In the genomic region with DNA sequence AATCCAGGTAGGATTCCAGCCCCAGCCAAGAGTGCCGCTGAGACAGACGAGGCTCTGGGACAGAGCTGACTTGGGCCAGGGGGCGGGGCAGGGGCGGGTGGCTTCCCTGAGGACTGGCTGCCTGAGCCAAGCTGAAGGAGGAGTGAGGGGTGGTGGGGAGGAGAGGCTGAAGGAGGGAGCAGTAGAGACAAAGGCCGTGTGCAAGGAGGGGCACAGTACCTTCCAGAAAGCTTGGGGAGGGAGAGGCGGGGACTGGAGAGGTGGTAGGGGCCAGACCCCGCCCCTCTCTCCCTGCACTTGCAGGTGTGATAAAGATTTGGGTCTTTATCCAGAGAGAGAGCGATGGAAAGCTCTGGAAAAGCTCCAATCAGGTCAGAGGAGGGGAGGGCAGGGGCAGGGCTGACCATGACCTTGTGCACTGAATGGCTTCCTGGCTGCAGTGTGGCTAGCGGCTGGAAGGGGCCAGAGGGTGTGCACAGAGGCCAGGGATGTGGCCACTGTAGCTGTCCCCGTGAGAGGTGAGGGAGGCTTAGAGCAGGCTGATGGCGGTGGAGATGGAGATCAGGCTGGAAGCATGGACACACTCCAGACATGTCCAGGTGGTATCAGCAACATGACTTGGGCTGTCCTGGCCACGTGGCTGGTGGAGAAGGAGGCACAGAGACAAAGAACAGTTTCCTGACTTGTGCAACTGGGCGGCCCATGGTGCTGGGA, we compare ENCODE assay signal across 2 cellular contexts.
TF ChIP-seq lines count a peak whose summit lies in the region.

No MANE protein-coding gene starts in this region.

TF ChIP-seq in HEK293, 187 proteins besides CTCF, POLR2A, EP300 and RAD21:
- TF ChIP-seq EGR2 (tag by site-specific recombination; IDR thresholded peaks at IDR 0.05; ENCODE audit: low read depth) (peak; percentile 31; the same call in 1 of the 2 replicates), KLF1 (tag by site-specific recombination; IDR thresholded peaks at IDR 0.05) (peak; percentile 55)
- TF ChIP-seq, protein P1, sequence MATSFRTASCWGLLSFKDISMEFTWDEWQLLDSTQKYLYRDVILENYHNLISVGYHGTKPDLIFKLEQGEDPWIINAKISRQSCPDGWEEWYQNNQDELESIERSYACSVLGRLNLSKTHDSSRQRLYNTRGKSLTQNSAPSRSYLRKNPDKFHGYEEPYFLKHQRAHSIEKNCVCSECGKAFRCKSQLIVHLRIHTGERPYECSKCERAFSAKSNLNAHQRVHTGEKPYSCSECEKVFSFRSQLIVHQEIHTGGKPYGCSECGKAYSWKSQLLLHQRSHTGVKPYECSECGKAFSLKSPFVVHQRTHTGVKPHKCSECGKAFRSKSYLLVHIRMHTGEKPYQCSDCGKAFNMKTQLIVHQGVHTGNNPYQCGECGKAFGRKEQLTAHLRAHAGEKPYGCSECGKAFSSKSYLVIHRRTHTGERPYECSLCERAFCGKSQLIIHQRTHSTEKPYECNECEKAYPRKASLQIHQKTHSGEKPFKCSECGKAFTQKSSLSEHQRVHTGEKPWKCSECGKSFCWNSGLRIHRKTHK (tag by site-specific recombination; IDR thresholded peaks at IDR 0.05) = no peak
- TF ChIP-seq, protein P2, sequence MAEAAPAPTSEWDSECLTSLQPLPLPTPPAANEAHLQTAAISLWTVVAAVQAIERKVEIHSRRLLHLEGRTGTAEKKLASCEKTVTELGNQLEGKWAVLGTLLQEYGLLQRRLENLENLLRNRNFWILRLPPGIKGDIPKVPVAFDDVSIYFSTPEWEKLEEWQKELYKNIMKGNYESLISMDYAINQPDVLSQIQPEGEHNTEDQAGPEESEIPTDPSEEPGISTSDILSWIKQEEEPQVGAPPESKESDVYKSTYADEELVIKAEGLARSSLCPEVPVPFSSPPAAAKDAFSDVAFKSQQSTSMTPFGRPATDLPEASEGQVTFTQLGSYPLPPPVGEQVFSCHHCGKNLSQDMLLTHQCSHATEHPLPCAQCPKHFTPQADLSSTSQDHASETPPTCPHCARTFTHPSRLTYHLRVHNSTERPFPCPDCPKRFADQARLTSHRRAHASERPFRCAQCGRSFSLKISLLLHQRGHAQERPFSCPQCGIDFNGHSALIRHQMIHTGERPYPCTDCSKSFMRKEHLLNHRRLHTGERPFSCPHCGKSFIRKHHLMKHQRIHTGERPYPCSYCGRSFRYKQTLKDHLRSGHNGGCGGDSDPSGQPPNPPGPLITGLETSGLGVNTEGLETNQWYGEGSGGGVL (tag by site-specific recombination; IDR thresholded peaks at IDR 0.05) = peak; percentile 31; the same call in 1 of the 2 replicates

TF ChIP-seq in K562, 482 proteins besides CTCF, POLR2A, EP300 and RAD21:
- TF ChIP-seq, protein P3, sequence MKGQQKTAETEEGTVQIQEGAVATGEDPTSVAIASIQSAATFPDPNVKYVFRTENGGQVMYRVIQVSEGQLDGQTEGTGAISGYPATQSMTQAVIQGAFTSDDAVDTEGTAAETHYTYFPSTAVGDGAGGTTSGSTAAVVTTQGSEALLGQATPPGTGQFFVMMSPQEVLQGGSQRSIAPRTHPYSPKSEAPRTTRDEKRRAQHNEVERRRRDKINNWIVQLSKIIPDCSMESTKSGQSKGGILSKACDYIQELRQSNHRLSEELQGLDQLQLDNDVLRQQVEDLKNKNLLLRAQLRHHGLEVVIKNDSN (CRISPR knock-in tag; IDR thresholded peaks at IDR 0.05) = 0 out of 2 replicates have a peak, but pooled peaks have one; percentile 7
- TF ChIP-seq TAF9B (IDR thresholded peaks at IDR 0.05; ENCODE audit: partially characterized antibody) = no peak
